In genomic region chr22:41479671-41480396, GRCh38 we compare ENCODE assay signal across 10 cellular contexts. TPM values are rescaled to one million over a fixed set of nuclear protein-coding genes. Genes with fewer than 3 reads are reported as not detected.
DNase-seq lines count a peak whose midpoint lies in the region; ATAC-seq and TF ChIP-seq lines count a peak whose summit lies in the region.
"Had no signal": no experiment of that assay in that cellular context is flagged by ENCODE, and none has a peak within 500 bp of the region (broad histone marks: within the 10 kb centered on the region; RNA-seq: fewer than 3 reads in every experiment).

No MANE protein-coding gene starts in this region.

- H3K27me3 Mint-ChIP-seq in GM23338 (ENCODE audit: insufficient read depth, low read depth, poor library complexity), result peaks cover 8% of the 10 kb centered on the region
- no peaks in the 10 kb centered on the region for H3K27me3 Mint-ChIP-seq in stimulated activated memory B cell treated with anti-CD40 and anti-IgM and Interleukin-4, amounts not matched to agents 10 μg/mL and 1 μg/mL and 100 μg/mL, for 72 hours

- peaks cover 25% of the 10 kb centered on the region; the same call in 1 of the 2 replicates for H3F3A ChIP-seq in GM23338 (replicated peaks; ENCODE audit: low read depth)

- H3K4me2 ChIP-seq in GM23338, result peak overlapping the region; percentile 41; the same call in 1 of the 2 replicates

- no peaks in the 10 kb centered on the region for H3K9me3 Mint-ChIP-seq in GM23338
- H3K9me3 Mint-ChIP-seq in stimulated activated memory B cell treated with anti-CD40 and anti-IgM and Interleukin-4, amounts not matched to agents 10 μg/mL and 1 μg/mL and 100 μg/mL, for 72 hours, result no peaks in the 10 kb centered on the region

- H3K4me1 Mint-ChIP-seq in GM23338, result peaks cover 46% of the 10 kb centered on the region
- H3K4me1 Mint-ChIP-seq in stimulated activated memory B cell treated with anti-CD40 and anti-IgM and Interleukin-4, amounts not matched to agents 10 μg/mL and 1 μg/mL and 100 μg/mL, for 72 hours, result peaks cover 86% of the 10 kb centered on the region

- intact Hi-C loops in ascending aorta (cut with DNase I), result loop anchor here (2.0 to 5.0 kb wide), 4 partner anchors 25 to 69 kb away; partner anchors contain the start of gene TOB2

- H3K36me3 ChIP-seq in GM23338 (ENCODE audit: insufficient read depth) (no peaks in the 10 kb centered on the region), ascending aorta (no peaks in the 10 kb centered on the region)

- H3K27me3 ChIP-seq in GM23338 (ENCODE audit: insufficient read depth), result no peaks in the 10 kb centered on the region
- no peaks in the 10 kb centered on the region for H3K27me3 ChIP-seq in ascending aorta

- no peaks in the 10 kb centered on the region for H3K9me3 ChIP-seq in ascending aorta
- H3K9me3 ChIP-seq: mucosa of descending colon had no signal

- DNase-seq in GM23338 (ENCODE audit: low spot score) (peak; percentile 75), ascending aorta (ENCODE audit: low spot score in 2 of 2) (peak in 1 of 2 donors; percentile 68), iPS-NIHi11 (ENCODE audit: low spot score) (peak; percentile 52), NCI-H187 treated with DMSO at 0.1 percent for 48 hours (lab: John Stamatoyannopoulos, UW) (no peak), NCI-H1092 (lab: John Stamatoyannopoulos, UW) (no peak), NCI-H1930 (lab: John Stamatoyannopoulos, UW) (no peak)
- DNase-seq: mucosa of descending colon, NCI-H1105 had no signal

- H3K27ac Mint-ChIP-seq in GM23338, result no peak overlapping the region; the same call in none of the 2 replicates
- H3K27ac Mint-ChIP-seq in stimulated activated memory B cell treated with anti-CD40 and anti-IgM and Interleukin-4, amounts not matched to agents 10 μg/mL and 1 μg/mL and 100 μg/mL, for 72 hours, result peak overlapping the region; percentile 91

- H3K27ac ChIP-seq in GM23338 (ENCODE audit: low read depth) (peak overlapping the region; percentile 88), ascending aorta (peak overlapping the region; percentile 76 to 85)

- no peak overlapping the region for H3K4me3 Mint-ChIP-seq in GM23338
- H3K4me3 Mint-ChIP-seq in stimulated activated memory B cell treated with anti-CD40 and anti-IgM and Interleukin-4, amounts not matched to agents 10 μg/mL and 1 μg/mL and 100 μg/mL, for 72 hours, result peak overlapping the region; percentile 67

- no peak overlapping the region for H3K4me3 ChIP-seq in GM23338
- no peak overlapping the region for H3K4me3 ChIP-seq in ascending aorta
- H3K4me3 ChIP-seq: mucosa of descending colon had no signal

- no peaks in the 10 kb centered on the region; the same call in 2 of the 3 replicates for H3K36me3 Mint-ChIP-seq in GM23338 (ENCODE audit: low read depth)
- H3K36me3 Mint-ChIP-seq in stimulated activated memory B cell treated with anti-CD40 and anti-IgM and Interleukin-4, amounts not matched to agents 10 μg/mL and 1 μg/mL and 100 μg/mL, for 72 hours, result no peaks in the 10 kb centered on the region

- H3K79me2 ChIP-seq in GM23338 (replicated peaks; ENCODE audit: insufficient read depth), result peaks cover 99% of the 10 kb centered on the region

- H4K20me1 ChIP-seq in GM23338 (replicated peaks; ENCODE audit: insufficient read depth), result peaks cover 41% of the 10 kb centered on the region

- TF ChIP-seq CTCF in GM23338 (conservative IDR thresholded peaks at IDR 0.05; ENCODE audit: low read depth in 2 of 2), result 0 out of 4 replicates have a peak, but pooled peaks of 1 of the 2 experiments have one; percentile 1
- TF ChIP-seq CTCF in ascending aorta (IDR thresholded peaks at IDR 0.05), result no peak

- ATAC-seq in GM23338 (peak; percentile 59), HG02973 (IDR thresholded peaks at IDR 0.05; ENCODE audit: unreplicated experiment) (no peak)
- ATAC-seq in stimulated activated memory B cell treated with anti-CD40 and anti-IgM and Interleukin-4, amounts not matched to agents 10 μg/mL and 1 μg/mL and 100 μg/mL, for 72 hours, result no peak
- ATAC-seq: mucosa of descending colon had no signal

- no peaks in the 10 kb centered on the region for H3K9me2 ChIP-seq in GM23338 (ENCODE audit: insufficient read depth)

- H3K4me1 ChIP-seq in GM23338 (ENCODE audit: insufficient read depth) (peaks cover 41% of the 10 kb centered on the region), ascending aorta (peaks cover 25 to 47% of the 10 kb centered on the region in 2 donors)

- no peak overlapping the region for H2AFZ ChIP-seq in GM23338

TF ChIP-seq in GM23338, 12 proteins besides CTCF, POLR2A, EP300 and RAD21 (continues in another document):
- TF ChIP-seq ETS1 (IDR thresholded peaks at IDR 0.05), result no peak
- no peak for TF ChIP-seq EZH2 (IDR thresholded peaks at IDR 0.05; ENCODE audit: low read depth, unreplicated experiment)
- TF ChIP-seq CREB1 (CRISPR knock-in tag; IDR thresholded peaks at IDR 0.05; ENCODE audit: low read depth), result no peak
- no peak for TF ChIP-seq ZNF331 (CRISPR knock-in tag; IDR thresholded peaks at IDR 0.05; ENCODE audit: low read depth)
- TF ChIP-seq ZNF462 (CRISPR knock-in tag; IDR thresholded peaks at IDR 0.05), result no peak
- TF ChIP-seq EZH2phosphoT487 (IDR thresholded peaks at IDR 0.05; ENCODE audit: unreplicated experiment), result no peak

RNA-seq across cellular contexts. Expression of gene ACO2, which starts 10.9 kb away (rescaled TPM):
- 77.8 and 79.7 TPM in 2 replicates for total RNA-seq in GM23338 (2014; rRNA removed; shearing (Covaris generic))
- polyA plus RNA-seq in GM23338 (2016; fragmentation: Nextera tagmentation; extraction: Ambion mirVana), result 33.4 and 36.2 TPM in 2 replicates
- 81.1 TPM for total RNA-seq in ascending aorta

RNA-seq across cellular contexts. Expression of gene PHF5A, which starts 11.3 kb away (rescaled TPM):
- total RNA-seq in GM23338 (2014; rRNA removed; shearing (Covaris generic)), result 108 and 115 TPM in 2 replicates
- 49.4 and 52.4 TPM in 2 replicates for polyA plus RNA-seq in GM23338 (2016; fragmentation: Nextera tagmentation; extraction: Ambion mirVana)
- 4.8 TPM for total RNA-seq in ascending aorta

RNA-seq across cellular contexts. Expression of gene TOB2, which starts 33.2 kb away (rescaled TPM):
- total RNA-seq in GM23338 (2014; rRNA removed; shearing (Covaris generic)), result 43.0 and 47.2 TPM in 2 replicates
- 26.7 and 27.3 TPM in 2 replicates for polyA plus RNA-seq in GM23338 (2016; fragmentation: Nextera tagmentation; extraction: Ambion mirVana)
- 55.8 TPM for total RNA-seq in ascending aorta

Comparison
In these comparisons a context has a peak if more than half of its experiments do, and no peak if none do; other contexts are left out.
1. DNase-seq: peak in GM23338 (single experiment) and iPS-NIHi11 (single experiment); none in NCI-H187 treated with DMSO at 0.1 percent for 48 hours (single experiment), NCI-H1092 (single experiment) and NCI-H1930 (0 of 2).
2. RNA of gene PHF5A, which starts 11.3 kb away (total RNA-seq): 108 to 115 TPM in GM23338; 4.8 TPM in ascending aorta (single experiment); every median in the first group is over 10 times any median in the second.